In genomic region chr1:155858805-155859233, GRCh38 we compare ENCODE assay signal across 8 cellular contexts. TPM values are rescaled to one million over a fixed set of nuclear protein-coding genes. Genes with fewer than 3 reads are reported as not detected.
A peak's percentile ranks its signal among the peaks of the same experiment; 100 is the strongest.
DNase-seq lines count a peak whose midpoint lies in the region; ATAC-seq, FAIRE-seq and TF ChIP-seq lines count a peak whose summit lies in the region.

No MANE protein-coding gene starts in this region.

- TF ChIP-seq CTCF in GM12865 (IDR thresholded peaks at IDR 0.05; ENCODE audit: insufficient read depth, low read depth, low read length, missing control alignments) (no peak), SU-DHL-6 (IDR thresholded peaks at IDR 0.05; ENCODE audit: insufficient read depth, low read length, poor library complexity, severe bottlenecking) (no peak), epithelial cell of esophagus (IDR thresholded peaks at IDR 0.05; ENCODE audit: insufficient read depth, low read depth, low read length, missing control alignments) (no peak)

- no peak overlapping the region for H2AK5ac ChIP-seq in trophoblast cell (ENCODE audit: low read length)

- H3K27ac ChIP-seq in SU-DHL-6 (ENCODE audit: low read depth, low read length) (peak overlapping the region; percentile 86), trophoblast cell (ENCODE audit: low read depth, low read length) (no peak overlapping the region)

- no peak overlapping the region for H3K14ac ChIP-seq in trophoblast cell (ENCODE audit: low read length)

- ATAC-seq in HG02798 (IDR thresholded peaks at IDR 0.05; ENCODE audit: poor library complexity, unreplicated experiment), result peak; percentile 1
- ATAC-seq in HG03095 (IDR thresholded peaks at IDR 0.05; ENCODE audit: unreplicated experiment), result no peak
- no peak for ATAC-seq in GM19467 (IDR thresholded peaks at IDR 0.05; ENCODE audit: unreplicated experiment)

- peaks cover 15% of the 10 kb centered on the region for H3F3A ChIP-seq in SU-DHL-6 (ENCODE audit: insufficient read depth)

- H2BK120ac ChIP-seq in trophoblast cell (ENCODE audit: insufficient read depth, low read length, poor library complexity), result no peak overlapping the region

- H3K79me2 ChIP-seq in SU-DHL-6 (ENCODE audit: insufficient read depth, low read length), result peaks cover 24% of the 10 kb centered on the region
- peaks cover 5% of the 10 kb centered on the region for H3K79me2 ChIP-seq in trophoblast cell (ENCODE audit: control insufficient read depth, insufficient read depth, low read length, poor library complexity)

- H3K4me1 ChIP-seq in trophoblast cell (ENCODE audit: control insufficient read depth in 1 of 2, insufficient read depth in 2 of 2, low read length in 2 of 2), result peaks cover 0 to 4% of the 10 kb centered on the region in 2 experiments

- peak; percentile 66 for DNase-seq in GM12865 (ENCODE audit: low read depth)
- DNase-seq in epithelial cell of esophagus (ENCODE audit: low read depth), result peak; percentile 45
- peak; percentile 60 to 74 for DNase-seq in trophoblast cell
- no peak for DNase-seq in frontal cortex (ENCODE audit: low spot score in 2 of 2)

- peak overlapping the region; percentile 87 for H3K9ac ChIP-seq in SU-DHL-6 (ENCODE audit: low read length)
- H3K9ac ChIP-seq in trophoblast cell (ENCODE audit: low read length), result no peak overlapping the region

- peak overlapping the region; percentile 81 for H4K8ac ChIP-seq in trophoblast cell (ENCODE audit: low read depth, low read length)

- peaks cover 4% of the 10 kb centered on the region for H3K79me1 ChIP-seq in trophoblast cell (ENCODE audit: low read length)

- FAIRE-seq in frontal cortex (lab: Jason Lieb, UNC), result no peak

- no peaks in the 10 kb centered on the region for H3K9me3 ChIP-seq in SU-DHL-6 (ENCODE audit: insufficient read depth, low read length)
- H3K9me3 ChIP-seq in trophoblast cell (ENCODE audit: insufficient read depth, low read depth, low read length), result no peaks in the 10 kb centered on the region

- H3K36me3 ChIP-seq in SU-DHL-6 (ENCODE audit: low read length) (no peaks in the 10 kb centered on the region; the same call in 1 of the 2 replicates), trophoblast cell (ENCODE audit: control insufficient read depth in 1 of 2, insufficient read depth in 2 of 2, low read length in 2 of 2) (peaks cover 8% of the 10 kb centered on the region in 2 experiments)

- H3K4me2 ChIP-seq in SU-DHL-6 (ENCODE audit: low read depth, low read length, poor library complexity, severe bottlenecking), result peak overlapping the region; percentile 100
- H3K4me2 ChIP-seq in trophoblast cell (ENCODE audit: low read length), result peak overlapping the region; percentile 61

- H4K20me1 ChIP-seq in SU-DHL-6 (ENCODE audit: low read depth, low read length), result no peaks in the 10 kb centered on the region

- no peak overlapping the region for H2BK12ac ChIP-seq in trophoblast cell (ENCODE audit: low read length)

- no peak overlapping the region for H3K23ac ChIP-seq in trophoblast cell (ENCODE audit: low read length)

- no peaks in the 10 kb centered on the region for H3K9me2 ChIP-seq in SU-DHL-6 (replicated peaks; ENCODE audit: insufficient read depth, low read length)

- H2AFZ ChIP-seq in SU-DHL-6 (ENCODE audit: low read depth, low read length, severe bottlenecking) (peak overlapping the region; percentile 75), trophoblast cell (ENCODE audit: insufficient read depth, low read length, poor library complexity) (no peak overlapping the region)

- H3K27me3 ChIP-seq in SU-DHL-6 (ENCODE audit: low read length), result no peaks in the 10 kb centered on the region
- no peaks in the 10 kb centered on the region for H3K27me3 ChIP-seq in trophoblast cell (ENCODE audit: insufficient read depth, low read length)

- no peak overlapping the region for H3K4ac ChIP-seq in trophoblast cell (ENCODE audit: low read depth, low read length)

- H3K4me3 ChIP-seq in GM12865 (ENCODE audit: low read depth, low read length) (peak overlapping the region; percentile 74), SU-DHL-6 (ENCODE audit: insufficient read depth, low read length, poor library complexity, severe bottlenecking) (peak overlapping the region; percentile 91), epithelial cell of esophagus (ENCODE audit: low read length) (peak overlapping the region; percentile 65), trophoblast cell (ENCODE audit: low read depth, low read length) (no peak overlapping the region)

- H3K18ac ChIP-seq in trophoblast cell (ENCODE audit: low read length), result no peak overlapping the region

- no peak overlapping the region for H4K12ac ChIP-seq in trophoblast cell (ENCODE audit: low read depth, low read length)

- no peak overlapping the region for H2BK5ac ChIP-seq in trophoblast cell (ENCODE audit: low read depth, low read length, poor library complexity)

- no CpG with 5 or more reads among the region's 12 CpGs for WGBS in trophoblast cell (ENCODE audit: extremely low coverage, insufficient coverage, insufficient read length)

- no peak overlapping the region for H4K91ac ChIP-seq in trophoblast cell (ENCODE audit: low read depth, low read length)

RNA-seq across cellular contexts. Expression of gene SYT11, which starts 0.5 kb away (rescaled TPM):
- 0.31 and 0.36 TPM in 2 replicates for polyA plus RNA-seq in trophoblast cell (2013)
- 163 TPM for total RNA-seq in frontal cortex

RNA-seq across cellular contexts. Expression of gene GON4L, which starts 1.8 kb away (rescaled TPM):
- polyA plus RNA-seq in trophoblast cell (2013), result 19.0 and 19.1 TPM in 2 replicates
- total RNA-seq in frontal cortex, result 42.8 TPM

RNA-seq across cellular contexts. Expression of gene RIT1, which starts 52.3 kb away (rescaled TPM):
- polyA plus RNA-seq in trophoblast cell (2013), result 47.7 and 49.1 TPM in 2 replicates
- 33.8 TPM for total RNA-seq in frontal cortex

Comparison
In these comparisons a context has a peak if more than half of its experiments do, and no peak if none do; other contexts are left out.
1. DNase-seq: peak in GM12865 (single experiment), epithelial cell of esophagus (single experiment) and trophoblast cell (2 of 2); none in frontal cortex (0 of 2).